Comparison of ENCODE assay signal across 23 cellular contexts in the genomic region with DNA sequence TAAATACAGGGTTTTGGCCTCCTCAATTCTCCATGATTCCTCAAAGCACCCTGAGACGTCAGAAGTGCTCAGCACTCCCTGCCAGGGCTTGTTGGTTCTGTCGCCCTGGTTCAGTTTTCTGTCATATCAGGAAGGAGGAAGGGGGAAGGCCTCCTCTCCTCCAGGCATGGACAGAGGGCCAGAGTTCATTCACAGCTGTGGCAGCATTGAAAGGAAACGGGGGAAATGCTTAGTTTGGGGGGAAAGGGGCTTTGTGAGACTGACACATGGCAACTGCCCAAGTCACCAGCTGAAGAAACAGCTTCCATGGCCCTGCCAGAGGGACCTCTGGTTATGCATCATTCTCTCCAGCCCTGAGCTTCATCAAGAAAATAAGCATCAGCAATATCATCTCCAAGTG.
DNase-seq lines count a peak whose midpoint lies in the region; ATAC-seq and TF ChIP-seq lines count a peak whose summit lies in the region.
"Had no signal": no experiment of that assay in that cellular context is flagged by ENCODE, and none has a peak within 500 bp of the region (broad histone marks: within the 10 kb centered on the region; RNA-seq: fewer than 3 reads in every experiment).

No MANE protein-coding gene starts in this region.

- H3K4me1 ChIP-seq in IMR-90 (ENCODE audit: control insufficient read depth, insufficient read depth, low read length) (peaks cover 17% of the 10 kb centered on the region), colonic mucosa (peaks cover 8% of the 10 kb centered on the region), suprapubic skin (peaks cover 48% of the 10 kb centered on the region)

- no peak for TF ChIP-seq POLR2A in IMR-90 (IDR thresholded peaks at IDR 0.05; ENCODE audit: low read depth, low read length)
- TF ChIP-seq POLR2A in suprapubic skin (IDR thresholded peaks at IDR 0.05): no peak

- no peak overlapping the region for H4K91ac ChIP-seq in IMR-90 (ENCODE audit: insufficient read depth, low read depth, low read length)

- H3K36me3 ChIP-seq in IMR-90 (ENCODE audit: control insufficient read depth, insufficient read depth, low read length) (no peaks in the 10 kb centered on the region), colonic mucosa (no peaks in the 10 kb centered on the region), suprapubic skin (no peaks in the 10 kb centered on the region)
- H3K36me3 ChIP-seq: brain microvascular endothelial cell, esophagus muscularis mucosa had no signal

- H3K27me3 ChIP-seq in IMR-90 (ENCODE audit: control insufficient read depth, insufficient read depth, low read length) (no peaks in the 10 kb centered on the region; the same call in 1 of the 2 replicates), colonic mucosa (no peaks in the 10 kb centered on the region), suprapubic skin (no peaks in the 10 kb centered on the region)
- H3K27me3 ChIP-seq: brain microvascular endothelial cell, esophagus muscularis mucosa had no signal

- peak overlapping the region; percentile 34 for H2AFZ ChIP-seq in IMR-90 (replicated peaks; ENCODE audit: low read length, poor library complexity)

- H3K4me3 ChIP-seq in IMR-90 (ENCODE audit: insufficient read depth, low read depth, low read length) (no peak overlapping the region), colonic mucosa (no peak overlapping the region), suprapubic skin (no peak overlapping the region)
- H3K4me3 ChIP-seq: esophagus muscularis mucosa had no signal

- dilution Hi-C loops in IMR-90 (cut with HindIII; ENCODE audit: low sequenced_read_pairs, unreplicated experiment): no loop called here

- CTCF ChIA-PET in IMR-90 (lab: Yijun Ruan, JAX): no interaction called here

- intact Hi-C loops in IMR-90 (cut with micrococcal nuclease): no loop called here
- intact Hi-C loops in colonic mucosa (cut with DNase I): no loop called here

- ATAC-seq in IMR-90 (ENCODE audit: low read depth): no peak
- no peak for ATAC-seq in GM21367 (IDR thresholded peaks at IDR 0.05; ENCODE audit: unreplicated experiment)
- ATAC-seq: activated CD8-positive, alpha-beta T cell treated with anti-CD3 and anti-CD28 coated beads, Interleukin-2, amount 10 ng/mL, durations not matched to agents 7 days and 5 days; activated T-cell treated with anti-CD3 and anti-CD28 coated beads, Interleukin-2, amount 50 U/mL, for 4 hours; stimulated activated naive B cell treated with anti-CD40 and anti-IgM and Interleukin-4, amounts not matched to agents 10 μg/mL and 1 μg/mL and 100 μg/mL, for 72 hours had no signal

- no peaks in the 10 kb centered on the region for H3K36me3 Mint-ChIP-seq in mesothelial cell of epicardium
- H3K36me3 Mint-ChIP-seq: activated naive CD4-positive, alpha-beta T cell treated with anti-CD3 and anti-CD28 coated beads, Interleukin-2, amount 50 U/mL, for 24 hours; stimulated activated naive B cell treated with anti-CD40 and anti-IgM and Interleukin-4, amounts not matched to agents 10 μg/mL and 1 μg/mL and 100 μg/mL, for 72 hours had no signal

- H3K9me3 ChIP-seq in IMR-90 (ENCODE audit: control insufficient read depth, insufficient read depth, low read length): no peaks in the 10 kb centered on the region
- H3K9me3 ChIP-seq in colonic mucosa: no peaks in the 10 kb centered on the region
- no peaks in the 10 kb centered on the region for H3K9me3 ChIP-seq in suprapubic skin
- H3K9me3 ChIP-seq: esophagus muscularis mucosa had no signal

- no peak overlapping the region for H2BK120ac ChIP-seq in IMR-90 (ENCODE audit: low read depth, low read length)

- no peak for TF ChIP-seq CTCF in IMR-90 (conservative IDR thresholded peaks at IDR 0.05; ENCODE audit: low read depth, low read length)
- no peak for TF ChIP-seq CTCF in colonic mucosa (IDR thresholded peaks at IDR 0.05)
- TF ChIP-seq CTCF in mesothelial cell of epicardium (IDR thresholded peaks at IDR 0.05; ENCODE audit: unreplicated experiment): no peak
- no peak for TF ChIP-seq CTCF in suprapubic skin (IDR thresholded peaks at IDR 0.05)

- no peak overlapping the region for H2AK9ac ChIP-seq in IMR-90 (replicated peaks; ENCODE audit: low read depth, low read length, poor library complexity)

- H2AK5ac ChIP-seq in IMR-90 (ENCODE audit: low read depth, low read length): 0 out of 2 replicates have a peak overlapping the region, but pooled peaks have one; percentile 28

- no peak overlapping the region for H2BK15ac ChIP-seq in IMR-90 (ENCODE audit: low read depth, low read length)

- H3K27ac ChIP-seq in IMR-90 (ENCODE audit: insufficient read depth, low read length): no peak overlapping the region
- peak overlapping the region; percentile 79 for H3K27ac ChIP-seq in colonic mucosa
- H3K27ac ChIP-seq in suprapubic skin: peak overlapping the region; percentile 52
- H3K27ac ChIP-seq: brain microvascular endothelial cell, KMS-11 had no signal

- no peak overlapping the region for H3K56ac ChIP-seq in IMR-90 (ENCODE audit: extremely low read depth, insufficient read depth, low read length)

- no peak overlapping the region for H3K14ac ChIP-seq in IMR-90 (replicated peaks; ENCODE audit: low read depth, low read length)

- peaks cover 24% of the 10 kb centered on the region for H3K9me1 ChIP-seq in IMR-90 (ENCODE audit: insufficient read depth, low read length)

- H3K4me2 ChIP-seq in IMR-90 (ENCODE audit: low read depth, low read length): no peak overlapping the region
- H3K4me2 ChIP-seq: KMS-11 had no signal

- TF ChIP-seq EP300 in suprapubic skin (IDR thresholded peaks at IDR 0.05): no peak

- POLR2A ChIA-PET in IMR-90 (lab: Charles Lee; ENCODE audit: unreplicated experiment): no interaction called here

- no peak overlapping the region for H3K18ac ChIP-seq in IMR-90 (ENCODE audit: low read depth, low read length)

- H3K4me3 Mint-ChIP-seq in mesothelial cell of epicardium: no peak overlapping the region
- H3K4me3 Mint-ChIP-seq: activated CD8-positive, alpha-beta T cell treated with anti-CD3 and anti-CD28 coated beads, Interleukin-2, amount 10 ng/mL, durations not matched to agents 7 days and 5 days; activated naive CD4-positive, alpha-beta T cell treated with anti-CD3 and anti-CD28 coated beads, Interleukin-2, amount 50 U/mL, for 24 hours; activated T-cell treated with anti-CD3 and anti-CD28 coated beads, Interleukin-2, amount 50 U/mL, for 4 hours; nephron progenitor cell; stimulated activated naive B cell treated with anti-CD40 and anti-IgM and Interleukin-4, amounts not matched to agents 10 μg/mL and 1 μg/mL and 100 μg/mL, for 72 hours had no signal

- H4K20me1 ChIP-seq in IMR-90 (ENCODE audit: insufficient read depth, low read length): no peaks in the 10 kb centered on the region

- H3K9ac ChIP-seq in IMR-90 (ENCODE audit: low read depth, low read length): no peak overlapping the region
- no peak overlapping the region for H3K9ac ChIP-seq in colonic mucosa (ENCODE audit: low read depth in 2 of 2, low read length in 2 of 2)
- H3K9ac ChIP-seq: KMS-11 had no signal

- no peaks in the 10 kb centered on the region for H3K27me3 Mint-ChIP-seq in mesothelial cell of epicardium (ENCODE audit: low read depth)
- H3K27me3 Mint-ChIP-seq: activated naive CD4-positive, alpha-beta T cell treated with anti-CD3 and anti-CD28 coated beads, Interleukin-2, amount 50 U/mL, for 24 hours had no signal

- DNase-seq in IMR-90 (no peak), colonic mucosa (peak; percentile 31), mesothelial cell of epicardium (ENCODE audit: low spot score in 2 of 2, unreplicated experiment in 2 of 2) (no peak), suprapubic skin (ENCODE audit: low spot score in 2 of 2) (no peak), AG20443 (ENCODE audit: low spot score) (no peak), RPMI8226 (no peak), COLO829 (ENCODE audit: low spot score) (no peak)
- DNase-seq: activated CD8-positive, alpha-beta T cell treated with anti-CD3 and anti-CD28 coated beads, Interleukin-2, amount 10 ng/mL, durations not matched to agents 7 days and 5 days; activated T-cell treated with anti-CD3 and anti-CD28 coated beads, Interleukin-2, amount 50 U/mL, for 4 hours; brain microvascular endothelial cell; GDM1; mesendoderm; NCI-H1092 treated with DMSO at 0.1 percent for 48 hours; NCI-H2107; NCI-H524; nephron progenitor cell; retina; stimulated activated naive B cell treated with anti-CD40 and anti-IgM and Interleukin-4, amounts not matched to agents 10 μg/mL and 1 μg/mL and 100 μg/mL, for 72 hours; T-helper 2 cell had no signal

- in situ Hi-C loops in IMR-90 (cut with MboI; ENCODE audit: low sequenced_read_pairs): no loop called here

- H3K9me3 Mint-ChIP-seq in mesothelial cell of epicardium: no peaks in the 10 kb centered on the region
- H3K9me3 Mint-ChIP-seq: activated naive CD4-positive, alpha-beta T cell treated with anti-CD3 and anti-CD28 coated beads, Interleukin-2, amount 50 U/mL, for 24 hours; activated T-cell treated with anti-CD3 and anti-CD28 coated beads, Interleukin-2, amount 50 U/mL, for 4 hours; nephron progenitor cell; stimulated activated naive B cell treated with anti-CD40 and anti-IgM and Interleukin-4, amounts not matched to agents 10 μg/mL and 1 μg/mL and 100 μg/mL, for 72 hours had no signal

- no peak for TF ChIP-seq RAD21 in IMR-90 (IDR thresholded peaks at IDR 0.05; ENCODE audit: low read length)

- no peak overlapping the region for H4K5ac ChIP-seq in IMR-90 (ENCODE audit: low read depth, low read length)

- BruUV-seq in IMR-90 (replicated peaks; lab: Mats Ljungman, UMichigan): no TSS peak

- no CpG with 5 or more reads among the region's 3 CpGs for WGBS in IMR-90 (ENCODE audit: extremely low coverage in 2 of 2, insufficient read length in 1 of 2), 2 experiments
- 66% methylated on average over 3 of the region's 3 CpGs for WGBS in suprapubic skin

- H4K8ac ChIP-seq in IMR-90 (ENCODE audit: low read depth in 2 of 2, low read length in 2 of 2): no peak overlapping the region

- no peak overlapping the region for H2BK5ac ChIP-seq in IMR-90 (ENCODE audit: low read depth, low read length, poor library complexity, severe bottlenecking)

- H2BK20ac ChIP-seq in IMR-90 (ENCODE audit: low read depth, low read length): no peak overlapping the region; the same call in 1 of the 2 replicates

- H3K23ac ChIP-seq in IMR-90 (ENCODE audit: low read depth, low read length): no peak overlapping the region

- H3K4me1 Mint-ChIP-seq in mesothelial cell of epicardium: peaks cover 25% of the 10 kb centered on the region
- H3K4me1 Mint-ChIP-seq: activated naive CD4-positive, alpha-beta T cell treated with anti-CD3 and anti-CD28 coated beads, Interleukin-2, amount 50 U/mL, for 24 hours; stimulated activated naive B cell treated with anti-CD40 and anti-IgM and Interleukin-4, amounts not matched to agents 10 μg/mL and 1 μg/mL and 100 μg/mL, for 72 hours had no signal

- H3K4ac ChIP-seq in IMR-90 (ENCODE audit: low read depth, low read length): no peak overlapping the region

- no peaks in the 10 kb centered on the region for H3K79me1 ChIP-seq in IMR-90 (ENCODE audit: low read depth in 1 of 2, low read length in 2 of 2)

- H3K27ac Mint-ChIP-seq in mesothelial cell of epicardium: peak overlapping the region; percentile 62
- H3K27ac Mint-ChIP-seq: activated CD8-positive, alpha-beta T cell treated with anti-CD3 and anti-CD28 coated beads, Interleukin-2, amount 10 ng/mL, durations not matched to agents 7 days and 5 days; nephron progenitor cell; stimulated activated naive B cell treated with anti-CD40 and anti-IgM and Interleukin-4, amounts not matched to agents 10 μg/mL and 1 μg/mL and 100 μg/mL, for 72 hours had no signal

TF ChIP-seq in IMR-90, 13 proteins besides CTCF, POLR2A, EP300 and RAD21 (continues in another document):
- no peak for TF ChIP-seq MXI1 (IDR thresholded peaks at IDR 0.05; ENCODE audit: borderline replicate concordance, low read depth, low read length)
